8 cellular contexts compared by ENCODE assay signal in genomic region chr18:23422751-23423418, GRCh38. TPM values are rescaled to one million over a fixed set of nuclear protein-coding genes. Genes with fewer than 3 reads are reported as not detected.
DNase-seq lines count a peak whose midpoint lies in the region; ATAC-seq, FAIRE-seq and TF ChIP-seq lines count a peak whose summit lies in the region.

No MANE protein-coding gene starts in this region.

- no peaks in the 10 kb centered on the region for H3K36me3 ChIP-seq in SJCRH30
- peaks cover 0 to 3% (median 0%) of the 10 kb centered on the region in 9 donors for H3K36me3 ChIP-seq in heart left ventricle
- H3K36me3 ChIP-seq in tibial artery, result no peaks in the 10 kb centered on the region

- no peak overlapping the region for H3K27ac Mint-ChIP-seq in T-helper 2 cell treated with Interferon-gamma antibody and Interleukin-4, amounts not matched to agents 5 μg/mL and 100 μg/mL, for 36 hours

- H3K27ac ChIP-seq in SJCRH30 (peak overlapping the region; percentile 74), heart left ventricle (no peak overlapping the region), tibial artery (no peak overlapping the region)

- FAIRE-seq in D721Med (lab: Jason Lieb, UNC), result no peak

- H3K27me3 Mint-ChIP-seq in T-helper 2 cell treated with Interferon-gamma antibody and Interleukin-4, amounts not matched to agents 5 μg/mL and 100 μg/mL, for 36 hours (ENCODE audit: low read depth), result no peaks in the 10 kb centered on the region

- peaks cover 5% of the 10 kb centered on the region for H3K4me1 Mint-ChIP-seq in T-helper 2 cell treated with Interferon-gamma antibody and Interleukin-4, amounts not matched to agents 5 μg/mL and 100 μg/mL, for 36 hours (ENCODE audit: low read depth)

- H3K9me3 Mint-ChIP-seq in T-helper 2 cell treated with Interferon-gamma antibody and Interleukin-4, amounts not matched to agents 5 μg/mL and 100 μg/mL, for 36 hours, result no peaks in the 10 kb centered on the region

- H3K4me3 ChIP-seq in GM12865 (ENCODE audit: low read depth, low read length) (0 out of 2 replicates have a peak overlapping the region, but pooled peaks have one; percentile 2), SJCRH30 (peak overlapping the region; percentile 17; the same call in 1 of the 2 replicates), heart left ventricle (no peak overlapping the region), tibial artery (no peak overlapping the region)

- no peak overlapping the region for H3K4me3 Mint-ChIP-seq in T-helper 2 cell treated with Interferon-gamma antibody and Interleukin-4, amounts not matched to agents 5 μg/mL and 100 μg/mL, for 36 hours

- TF ChIP-seq CTCF in GM12865 (IDR thresholded peaks at IDR 0.05; ENCODE audit: insufficient read depth, low read depth, low read length, missing control alignments) (no peak), heart left ventricle (IDR thresholded peaks at IDR 0.05) (no peak), tibial artery (IDR thresholded peaks at IDR 0.05) (no peak), D721Med (IDR thresholded peaks at IDR 0.05; ENCODE audit: insufficient read depth, missing control alignments) (no peak)

- peaks cover 7% of the 10 kb centered on the region; the same call in 1 of the 2 replicates for H3K4me1 ChIP-seq in SJCRH30
- H3K4me1 ChIP-seq in heart left ventricle, result peaks cover 0 to 10% (median 0%) of the 10 kb centered on the region in 12 donors
- H3K4me1 ChIP-seq in tibial artery, result no peaks in the 10 kb centered on the region

- intact Hi-C loops in heart left ventricle (cut with DNase I) (no loop called here), tibial artery (cut with DNase I; ENCODE audit: low total_unique reads) (no loop called here)

- ATAC-seq in GM21526 (IDR thresholded peaks at IDR 0.05; ENCODE audit: low FRiP score, unreplicated experiment), result peak; percentile 90
- peak; percentile 92 for ATAC-seq in HG03571 (IDR thresholded peaks at IDR 0.05; ENCODE audit: unreplicated experiment)
- ATAC-seq in heart left ventricle, result peak in 3 of 4 donors; percentile 66 to 74 (median 69)

- WGBS in heart left ventricle, 4 donors, result 49 to 70% (median 54%) methylated on average over 4 of the region's 4 CpGs

- DNase-seq in GM12865 (ENCODE audit: low read depth) (peak; percentile 91), SJCRH30 (peak; percentile 66 to 69), heart left ventricle (peak in 3 of 5 donors; percentile 45 to 67 (median 55)), tibial artery (no peak), D721Med (ENCODE audit: insufficient read length, low spot score) (no peak)
- DNase-seq in T-helper 2 cell treated with Interferon-gamma antibody and Interleukin-4, amounts not matched to agents 5 μg/mL and 100 μg/mL, for 36 hours (ENCODE audit: low spot score), result no peak

- H3K36me3 Mint-ChIP-seq in T-helper 2 cell treated with Interferon-gamma antibody and Interleukin-4, amounts not matched to agents 5 μg/mL and 100 μg/mL, for 36 hours (ENCODE audit: low read depth), result peaks cover 1% of the 10 kb centered on the region

- H3K27me3 ChIP-seq in SJCRH30 (no peaks in the 10 kb centered on the region), heart left ventricle (no peaks in the 10 kb centered on the region), tibial artery (no peaks in the 10 kb centered on the region)

- no peak for TF ChIP-seq POLR2A in heart left ventricle (IDR thresholded peaks at IDR 0.05)

- no peaks in the 10 kb centered on the region for H3K9me3 ChIP-seq in SJCRH30 (replicated peaks)
- H3K9me3 ChIP-seq in heart left ventricle, result no peaks in the 10 kb centered on the region
- H3K9me3 ChIP-seq in tibial artery, result no peaks in the 10 kb centered on the region

RNA-seq across cellular contexts. Expression of gene RIOK3, which starts 30.2 kb away (rescaled TPM):
- total RNA-seq in SJCRH30 (2014; rRNA removed; shearing (Covaris generic)), result 18.1 and 20.5 TPM in 2 replicates
- 10 to 100 TPM; 43.4 to 76.2 (median 51.1) TPM for total RNA-seq in heart left ventricle
- 10 to 100 TPM; 32.3 to 57.9 TPM for polyA plus RNA-seq in heart left ventricle

Comparison
In these comparisons a context has a peak if more than half of its experiments do, and no peak if none do; other contexts are left out.
1. DNase-seq: peak in GM12865 (single experiment), SJCRH30 (2 of 2) and heart left ventricle (3 of 5); none in tibial artery (0 of 2), D721Med (single experiment) and T-helper 2 cell treated with Interferon-gamma antibody and Interleukin-4, amounts not matched to agents 5 μg/mL and 100 μg/mL, for 36 hours (single experiment).
2. H3K4me3 ChIP-seq: peak in GM12865 (single experiment) and SJCRH30 (single experiment); none in heart left ventricle (0 of 12) and tibial artery (0 of 2).
3. Peak in every context shown above with its lines, with median percentiles within 50 percentile points of each other: ATAC-seq.